Comparison of ENCODE assay signal across 19 cellular contexts in the genomic region with DNA sequence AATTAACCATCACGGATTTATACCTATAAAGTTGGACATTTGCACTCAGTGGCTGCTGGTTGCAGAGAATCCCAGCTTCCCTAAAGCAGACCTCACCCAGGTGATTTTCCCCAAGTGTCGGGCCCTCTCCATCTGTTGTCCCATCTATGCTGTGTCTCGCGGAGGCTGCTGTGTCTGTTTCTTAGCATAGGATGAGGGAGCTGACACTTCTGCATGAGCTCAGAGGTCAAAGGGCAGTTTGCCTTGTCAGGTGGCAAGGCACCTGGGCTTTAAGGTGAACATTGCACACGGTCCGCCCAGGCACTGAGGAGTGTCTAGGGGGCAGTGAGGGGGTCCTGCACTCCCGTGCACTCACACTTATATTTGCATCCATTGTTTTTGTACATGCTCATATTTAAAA.
"Had no signal": no experiment of that assay in that cellular context is flagged by ENCODE, and none has a peak within 500 bp of the region (broad histone marks: within the 10 kb centered on the region; RNA-seq: fewer than 3 reads in every experiment).

No MANE protein-coding gene starts in this region.

- H3K4me1 Mint-ChIP-seq: memory B cell, mesothelial cell of epicardium had no signal

- DNase-seq: caudate nucleus; colonic mucosa; dermis blood vessel endothelial cell; erythroblast; foreskin keratinocyte; head of caudate nucleus; hippocampal formation; islet precursor cell; left lung; lower lobe of right lung; stimulated activated CD4-positive, alpha-beta T cell treated with anti-CD3 and anti-CD28 coated beads, Interleukin-2, amount 100 ng/mL, for 48 hours; stimulated activated naive CD8-positive, alpha-beta T cell treated with anti-CD3 and anti-CD28 coated beads, Interleukin-15, Interleukin-2, amounts not matched to agents 100 U/mL and 50 U/mL, for 24 hours; tibial artery had no signal

- H3K4me3 ChIP-seq: colonic mucosa, left lung, lower lobe of right lung, smooth muscle cell, tibial artery had no signal

- H3K9me3 Mint-ChIP-seq: natural killer cell treated with Interleukin-12 subunit alpha and Interleukin-12 subunit beta and Interleukin-15 and Interleukin-18, amount 100 ng/mL, for 72 hours had no signal

- H3K27me3 ChIP-seq: colonic mucosa, foreskin keratinocyte, left lung, tibial artery had no signal

- H3K27me3 Mint-ChIP-seq: memory B cell; natural killer cell treated with Interleukin-12 subunit alpha and Interleukin-12 subunit beta and Interleukin-15 and Interleukin-18, amount 100 ng/mL, for 72 hours had no signal

- H3K9me3 ChIP-seq: colonic mucosa, lower lobe of right lung had no signal

- H3K36me3 ChIP-seq: colonic mucosa, left lung, lower lobe of right lung, tibial artery had no signal

- ATAC-seq: foreskin keratinocyte; left lung; lower lobe of right lung; natural killer cell treated with Interleukin-12 subunit alpha and Interleukin-12 subunit beta and Interleukin-15 and Interleukin-18, amount 100 ng/mL, for 72 hours; stimulated activated effector memory CD8-positive, alpha-beta T cell treated with anti-CD3 and anti-CD28 coated beads, Interleukin-12 subunit alpha, Interleukin-12 subunit beta, amount 100 ng/mL, for 72 hours; stimulated activated naive CD8-positive, alpha-beta T cell treated with anti-CD3 and anti-CD28 coated beads, Interleukin-15, Interleukin-2, amounts not matched to agents 100 U/mL and 50 U/mL, for 24 hours had no signal

- H3K4me3 Mint-ChIP-seq: memory B cell; mesothelial cell of epicardium; natural killer cell treated with Interleukin-12 subunit alpha and Interleukin-12 subunit beta and Interleukin-15 and Interleukin-18, amount 100 ng/mL, for 72 hours; stimulated activated effector memory CD8-positive, alpha-beta T cell treated with anti-CD3 and anti-CD28 coated beads, Interleukin-12 subunit alpha, Interleukin-12 subunit beta, amount 100 ng/mL, for 72 hours had no signal

- H3K4me1 ChIP-seq: colonic mucosa, foreskin keratinocyte, left lung, lower lobe of right lung, parathyroid adenoma, tibial artery had no signal

- H3K36me3 Mint-ChIP-seq: mesothelial cell of epicardium; natural killer cell treated with Interleukin-12 subunit alpha and Interleukin-12 subunit beta and Interleukin-15 and Interleukin-18, amount 100 ng/mL, for 72 hours had no signal

- H3K27ac Mint-ChIP-seq: memory B cell; mesothelial cell of epicardium; natural killer cell treated with Interleukin-12 subunit alpha and Interleukin-12 subunit beta and Interleukin-15 and Interleukin-18, amount 100 ng/mL, for 72 hours; stimulated activated effector memory CD8-positive, alpha-beta T cell treated with anti-CD3 and anti-CD28 coated beads, Interleukin-12 subunit alpha, Interleukin-12 subunit beta, amount 100 ng/mL, for 72 hours had no signal

- H3K27ac ChIP-seq: colonic mucosa, foreskin keratinocyte, left lung, lower lobe of right lung, parathyroid adenoma, tibial artery had no signal
